In genomic region chr4:74531952-74532794, GRCh38 we compare ENCODE assay signal across 8 cellular contexts.
A peak's percentile ranks its signal among the peaks of the same experiment; 100 is the strongest.
DNase-seq lines count a peak whose midpoint lies in the region; ATAC-seq and TF ChIP-seq lines count a peak whose summit lies in the region.

No MANE protein-coding gene starts in this region.

- H3K4me1 ChIP-seq in breast epithelium (no peaks in the 10 kb centered on the region), upper lobe of right lung (no peaks in the 10 kb centered on the region)

- H3K27ac ChIP-seq in breast epithelium (no peak overlapping the region), upper lobe of right lung (no peak overlapping the region)

- H3K27me3 ChIP-seq in breast epithelium (no peaks in the 10 kb centered on the region), upper lobe of right lung (no peaks in the 10 kb centered on the region)

- intact Hi-C loops in breast epithelium (cut with DNase I; ENCODE audit: low total_unique reads): no loop called here
- intact Hi-C loops in upper lobe of right lung (cut with DNase I): no loop called here
- intact Hi-C loops in posterior vena cava (cut with DNase I): no loop called here

- in situ Hi-C loops in Caki2 (cut with HindIII; ENCODE audit: low pct_unique_long_range_greater_than_20kb, low sequenced_read_pairs): no loop called here

- no peaks in the 10 kb centered on the region for H3K9me3 ChIP-seq in breast epithelium
- H3K9me3 ChIP-seq in upper lobe of right lung: no peaks in the 10 kb centered on the region

- ATAC-seq in GM18873 (IDR thresholded peaks at IDR 0.05; ENCODE audit: low FRiP score, unreplicated experiment): peak; percentile 86
- ATAC-seq in HG03139 (IDR thresholded peaks at IDR 0.05; ENCODE audit: unreplicated experiment): peak; percentile 74
- ATAC-seq in upper lobe of right lung: peak; percentile 91

- TF ChIP-seq POLR2A in breast epithelium (IDR thresholded peaks at IDR 0.05): no peak

- peak; percentile 70 for DNase-seq in Caki2 (ENCODE audit: low read depth)
- DNase-seq in NCI-H748 treated with DMSO at 0.1 percent for 48 hours (lab: John Stamatoyannopoulos, UW): peak; percentile 1
- DNase-seq in breast epithelium (ENCODE audit: low spot score in 2 of 2): no peak
- peak; percentile 62 for DNase-seq in kidney glomerular epithelial cell (lab: John Stamatoyannopoulos, UW)
- DNase-seq in upper lobe of right lung: no peak
- no peak for DNase-seq in posterior vena cava (ENCODE audit: low spot score)

- H3K36me3 ChIP-seq in breast epithelium: no peaks in the 10 kb centered on the region
- no peaks in the 10 kb centered on the region for H3K36me3 ChIP-seq in upper lobe of right lung

- H3K4me3 ChIP-seq in breast epithelium (no peak overlapping the region), upper lobe of right lung (no peak overlapping the region)

- peak in 2 of 3 donors; percentile 58 to 59 for TF ChIP-seq CTCF in breast epithelium (IDR thresholded peaks at IDR 0.05)
- TF ChIP-seq CTCF in upper lobe of right lung (IDR thresholded peaks at IDR 0.05): peak; percentile 53

Comparison
In these comparisons a context has a peak if more than half of its experiments do, and no peak if none do; other contexts are left out.
1. DNase-seq: peak in Caki2 (single experiment), NCI-H748 treated with DMSO at 0.1 percent for 48 hours (single experiment) and kidney glomerular epithelial cell (single experiment); none in breast epithelium (0 of 2), upper lobe of right lung (single experiment) and posterior vena cava (single experiment).
2. Peak in every context shown above with its lines, with median percentiles within 50 percentile points of each other: ATAC-seq.